8 cellular contexts compared by ENCODE assay signal in genomic region chr14:99191663-99192621, GRCh38.
DNase-seq lines count a peak whose midpoint lies in the region; ATAC-seq and TF ChIP-seq lines count a peak whose summit lies in the region.

No MANE protein-coding gene starts in this region.

- CTCF ChIA-PET in activated CD4-positive, alpha-beta T cell treated with anti-CD3 and anti-CD28 coated beads, Interleukin-2, amount 10 ng/mL, durations not matched to agents 7 days and 5 days (lab: Charles Lee), result interaction anchor here (0.7 to 1.5 kb wide), 4 partner anchors 11 to 1056 kb away, joined by 3 to 4 read pairs (median 3); no protein-coding TSS in a partner anchor

- WGBS in esophagus, 2 donors, result 13 to 19% methylated on average over 34 of the region's 34 CpGs

- H4K20me1 ChIP-seq in osteoblast (ENCODE audit: insufficient read depth, low read length), result no peaks in the 10 kb centered on the region

- H3K4me3 ChIP-seq in esophagus (ENCODE audit: low read depth in 1 of 2, low read length in 2 of 2) (peak overlapping the region; percentile 25 to 59), osteoblast (ENCODE audit: insufficient read depth, low read length) (peak overlapping the region; percentile 61)

- peak overlapping the region; percentile 95 for H3K27ac Mint-ChIP-seq in activated CD4-positive, alpha-beta T cell treated with anti-CD3 and anti-CD28 coated beads, Interleukin-2, amount 10 ng/mL, durations not matched to agents 7 days and 5 days

- H3K36me3 Mint-ChIP-seq in activated CD4-positive, alpha-beta T cell treated with anti-CD3 and anti-CD28 coated beads, Interleukin-2, amount 10 ng/mL, durations not matched to agents 7 days and 5 days (ENCODE audit: low read depth), result peaks cover 66% of the 10 kb centered on the region

- H2AFZ ChIP-seq in osteoblast (ENCODE audit: low read length), result peak overlapping the region; percentile 56

- H3K79me2 ChIP-seq in osteoblast (ENCODE audit: insufficient read depth, low read length), result no peaks in the 10 kb centered on the region

- peaks cover 94% of the 10 kb centered on the region for H3K4me1 Mint-ChIP-seq in activated CD4-positive, alpha-beta T cell treated with anti-CD3 and anti-CD28 coated beads, Interleukin-2, amount 10 ng/mL, durations not matched to agents 7 days and 5 days

- H3K4me1 ChIP-seq in esophagus (ENCODE audit: control insufficient read depth in 2 of 2, insufficient read depth in 2 of 2, low read length in 1 of 2) (peaks cover 15 to 21% of the 10 kb centered on the region in 2 donors), osteoblast (ENCODE audit: insufficient read depth, low read length) (peaks cover 8% of the 10 kb centered on the region)

- peak overlapping the region; percentile 32 to 62 for H3K27ac ChIP-seq in esophagus (ENCODE audit: low read depth in 2 of 2, low read length in 1 of 2)
- no peak overlapping the region for H3K27ac ChIP-seq in osteoblast (ENCODE audit: low read depth, low read length)

- DNase-seq in Right ventricle myocardium inferior (ENCODE audit: missing footprints), result peak; percentile 59
- no peak for DNase-seq in cardiac septum (ENCODE audit: low spot score)
- DNase-seq in activated CD4-positive, alpha-beta T cell treated with anti-CD3 and anti-CD28 coated beads, Interleukin-2, amount 10 ng/mL, durations not matched to agents 7 days and 5 days, result peak; percentile 55
- peak; percentile 93 for DNase-seq in osteoblast (ENCODE audit: insufficient read length, low spot score, missing footprints)
- no peak for DNase-seq in activated CD4-positive, CD25-positive, alpha-beta regulatory T cell treated with anti-CD3 and anti-CD28 coated beads, Interleukin-2, amount 50 U/mL, for 72 hours

- ATAC-seq in Right ventricle myocardium inferior (peak; percentile 91), GM18505 (IDR thresholded peaks at IDR 0.05; ENCODE audit: unreplicated experiment) (no peak), GM21423 (IDR thresholded peaks at IDR 0.05; ENCODE audit: unreplicated experiment) (no peak)

- H3K4me2 ChIP-seq in osteoblast (ENCODE audit: insufficient read depth, low read length), result peak overlapping the region; percentile 83

- H3K27me3 ChIP-seq in esophagus (ENCODE audit: control insufficient read depth in 1 of 2, insufficient read depth in 2 of 2, low read length in 2 of 2) (no peaks in the 10 kb centered on the region), osteoblast (ENCODE audit: insufficient read depth, low read length) (no peaks in the 10 kb centered on the region)

- H3K36me3 ChIP-seq in esophagus (ENCODE audit: control insufficient read depth in 2 of 2, insufficient read depth in 2 of 2, low read length in 1 of 2) (no peaks in the 10 kb centered on the region), osteoblast (ENCODE audit: insufficient read depth, low read length) (no peaks in the 10 kb centered on the region)

- H3K9me3 ChIP-seq in esophagus (ENCODE audit: control insufficient read depth in 2 of 2, insufficient read depth in 1 of 2, low read depth in 1 of 2, low read length in 1 of 2) (no peaks in the 10 kb centered on the region), osteoblast (ENCODE audit: low read depth, low read length) (no peaks in the 10 kb centered on the region)

- POLR2A ChIA-PET in activated CD4-positive, alpha-beta T cell treated with anti-CD3 and anti-CD28 coated beads, Interleukin-2, amount 10 ng/mL, durations not matched to agents 7 days and 5 days (lab: Charles Lee), result interaction anchor here (0.6 kb wide), 1 partner anchor 9 kb away, joined by 4 read pairs; no protein-coding TSS in a partner anchor

- no peaks in the 10 kb centered on the region for H3K27me3 Mint-ChIP-seq in activated CD4-positive, alpha-beta T cell treated with anti-CD3 and anti-CD28 coated beads, Interleukin-2, amount 10 ng/mL, durations not matched to agents 7 days and 5 days

- no peaks in the 10 kb centered on the region for H3K9me3 Mint-ChIP-seq in activated CD4-positive, alpha-beta T cell treated with anti-CD3 and anti-CD28 coated beads, Interleukin-2, amount 10 ng/mL, durations not matched to agents 7 days and 5 days

- TF ChIP-seq CTCF in osteoblast (IDR thresholded peaks at IDR 0.05; ENCODE audit: extremely low read depth, low read depth, low read length), result no peak

- TF ChIP-seq POLR2A in GM18505 (IDR thresholded peaks at IDR 0.05; ENCODE audit: borderline replicate concordance, extremely low read depth, insufficient read depth, insufficient read length), result no peak

- H3K4me3 Mint-ChIP-seq in activated CD4-positive, alpha-beta T cell treated with anti-CD3 and anti-CD28 coated beads, Interleukin-2, amount 10 ng/mL, durations not matched to agents 7 days and 5 days, result peak overlapping the region; percentile 67

- intact Hi-C loops in Right ventricle myocardium inferior (cut with DNase I), result no loop called here
- intact Hi-C loops in cardiac septum (cut with DNase I), result no loop called here

Comparison
In these comparisons a context has a peak if more than half of its experiments do, and no peak if none do; other contexts are left out.
1. DNase-seq: peak in Right ventricle myocardium inferior (single experiment), activated CD4-positive, alpha-beta T cell treated with anti-CD3 and anti-CD28 coated beads, Interleukin-2, amount 10 ng/mL, durations not matched to agents 7 days and 5 days (single experiment) and osteoblast (single experiment); none in cardiac septum (single experiment) and activated CD4-positive, CD25-positive, alpha-beta regulatory T cell treated with anti-CD3 and anti-CD28 coated beads, Interleukin-2, amount 50 U/mL, for 72 hours (single experiment).